ENCODE assay signal across 16 cellular contexts in the genomic region with DNA sequence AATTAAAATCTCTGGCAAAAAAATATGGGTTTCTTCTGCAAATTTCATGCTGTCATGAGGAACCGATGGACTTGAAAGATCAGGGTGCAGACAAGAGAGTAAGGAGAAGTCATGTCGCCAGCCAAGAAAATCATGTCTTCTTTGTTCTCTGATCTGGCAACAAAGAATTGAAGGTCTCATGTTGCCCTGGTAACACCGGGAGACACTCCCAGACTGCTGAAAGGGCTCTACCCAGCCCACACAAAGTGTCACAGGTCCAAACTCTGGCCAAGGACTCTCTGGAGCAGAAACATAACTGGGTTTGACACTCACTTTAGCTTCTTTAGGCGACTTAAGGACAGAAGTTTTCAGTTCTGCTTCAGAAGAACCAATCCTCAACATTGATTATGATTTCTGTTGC. TPM values are rescaled to one million over a fixed set of nuclear protein-coding genes. Genes with fewer than 3 reads are reported as not detected.
A peak's percentile ranks its signal among the peaks of the same experiment; 100 is the strongest.
DNase-seq lines count a peak whose midpoint lies in the region; ATAC-seq and TF ChIP-seq lines count a peak whose summit lies in the region.
"Had no signal": no experiment of that assay in that cellular context is flagged by ENCODE, and none has a peak within 500 bp of the region (broad histone marks: within the 10 kb centered on the region; RNA-seq: fewer than 3 reads in every experiment).

No MANE protein-coding gene starts in this region.

- no peaks in the 10 kb centered on the region for H3K4me1 ChIP-seq in GM23338 (ENCODE audit: insufficient read depth)
- H3K4me1 ChIP-seq in adrenal gland (replicated peaks in 1 of 2), result no peaks in the 10 kb centered on the region

- peaks cover 2% of the 10 kb centered on the region for H3K27me3 Mint-ChIP-seq in GM23338 (ENCODE audit: insufficient read depth, low read depth, poor library complexity)
- no peaks in the 10 kb centered on the region for H3K27me3 Mint-ChIP-seq in nephron (ENCODE audit: low read depth)
- H3K27me3 Mint-ChIP-seq: stimulated activated naive CD8-positive, alpha-beta T cell treated with anti-CD3 and anti-CD28 coated beads, Interleukin-15, Interleukin-2, amounts not matched to agents 100 ng/mL and 50 ng/mL, for 24 hours had no signal

- peaks cover 4% of the 10 kb centered on the region; the same call in 2 of the 3 replicates for H3K4me1 Mint-ChIP-seq in GM23338
- H3K4me1 Mint-ChIP-seq in nephron, result peaks cover 17% of the 10 kb centered on the region

- H3K36me3 Mint-ChIP-seq in GM23338 (ENCODE audit: low read depth), result no peaks in the 10 kb centered on the region
- H3K36me3 Mint-ChIP-seq in nephron (ENCODE audit: low read depth), result no peaks in the 10 kb centered on the region

- no peaks in the 10 kb centered on the region for H3K9me2 ChIP-seq in GM23338 (ENCODE audit: insufficient read depth)

- H3K27me3 ChIP-seq in GM23338 (ENCODE audit: insufficient read depth) (no peaks in the 10 kb centered on the region), adrenal gland (no peaks in the 10 kb centered on the region)

- H3K36me3 ChIP-seq in GM23338 (ENCODE audit: insufficient read depth), result no peaks in the 10 kb centered on the region
- no peaks in the 10 kb centered on the region for H3K36me3 ChIP-seq in adrenal gland (replicated peaks in 1 of 2)

- H3K4me3 ChIP-seq in GM23338 (no peak overlapping the region), adrenal gland (no peak overlapping the region)

- ATAC-seq in GM23338, result peak; percentile 65
- no peak for ATAC-seq in HG02759 (IDR thresholded peaks at IDR 0.05; ENCODE audit: unreplicated experiment)
- ATAC-seq: activated CD4-positive, CD25-positive, alpha-beta regulatory T cell treated with anti-CD3 and anti-CD28 coated beads, Interleukin-2, amount 50 U/mL, for 24 hours had no signal

- DNase-seq in DMS 273 (lab: John Stamatoyannopoulos, UW; ENCODE audit: unreplicated experiment), result peak; percentile 31
- DNase-seq in DMS 273 treated with DMSO at 0.1 percent for 48 hours (lab: John Stamatoyannopoulos, UW), result no peak
- DNase-seq in GM23338 (ENCODE audit: low spot score), result peak; percentile 32
- peak in 4 of 7 donors; percentile 13 to 30 (median 27) for DNase-seq in adrenal gland
- DNase-seq in putamen (ENCODE audit: low spot score), result no peak
- no peak for DNase-seq in NCI-H146 treated with DMSO at 0.1 percent for 48 hours (lab: John Stamatoyannopoulos, UW; ENCODE audit: unreplicated experiment)
- DNase-seq: central memory CD4-positive, alpha-beta T cell; kidney; NCI-H2107; OCI-M1 had no signal

- no peaks in the 10 kb centered on the region for H3K9me3 ChIP-seq in adrenal gland (replicated peaks in 1 of 3)

- H3K4me3 Mint-ChIP-seq in GM23338 (no peak overlapping the region), nephron (no peak overlapping the region)
- H3K4me3 Mint-ChIP-seq: stimulated activated naive CD8-positive, alpha-beta T cell treated with anti-CD3 and anti-CD28 coated beads, Interleukin-15, Interleukin-2, amounts not matched to agents 100 ng/mL and 50 ng/mL, for 24 hours had no signal

- H3K4me2 ChIP-seq in GM23338, result no peak overlapping the region

- no peak for TF ChIP-seq CTCF in GM23338 (conservative IDR thresholded peaks at IDR 0.05; ENCODE audit: low read depth in 2 of 2)
- TF ChIP-seq CTCF in adrenal gland (IDR thresholded peaks at IDR 0.05), result no peak
- no peak for TF ChIP-seq CTCF in nephron (IDR thresholded peaks at IDR 0.05; ENCODE audit: unreplicated experiment in 3 of 3)

- H3F3A ChIP-seq in GM23338 (replicated peaks; ENCODE audit: low read depth), result no peaks in the 10 kb centered on the region

- H3K27ac ChIP-seq in GM23338 (ENCODE audit: low read depth), result no peak overlapping the region
- no peak overlapping the region for H3K27ac ChIP-seq in adrenal gland
- H3K27ac ChIP-seq: 22Rv1 had no signal

- WGBS in adrenal gland, 4 donors, result 18 to 24% (median 23%) methylated on average over 4 of the region's 4 CpGs

- TF ChIP-seq POLR2A in adrenal gland (IDR thresholded peaks at IDR 0.05), result no peak

- no peak overlapping the region for H2AFZ ChIP-seq in GM23338

- intact Hi-C loops in adrenal gland (cut with DNase I), result loop anchor here in 1 of 2 donors (5.0 kb wide), 1 partner anchor 78 kb away; no protein-coding TSS in a partner anchor

- H4K20me1 ChIP-seq in GM23338 (replicated peaks; ENCODE audit: insufficient read depth), result no peaks in the 10 kb centered on the region

- no peak overlapping the region for H3K27ac Mint-ChIP-seq in GM23338
- H3K27ac Mint-ChIP-seq in nephron, result peak overlapping the region; percentile 36 to 54 (median 48)
- H3K27ac Mint-ChIP-seq: stimulated activated naive CD8-positive, alpha-beta T cell treated with anti-CD3 and anti-CD28 coated beads, Interleukin-15, Interleukin-2, amounts not matched to agents 100 ng/mL and 50 ng/mL, for 24 hours had no signal

- no peaks in the 10 kb centered on the region for H3K79me2 ChIP-seq in GM23338 (replicated peaks; ENCODE audit: insufficient read depth)

- H3K9me3 Mint-ChIP-seq in GM23338 (no peaks in the 10 kb centered on the region), nephron (no peaks in the 10 kb centered on the region)
- H3K9me3 Mint-ChIP-seq: stimulated activated naive CD8-positive, alpha-beta T cell treated with anti-CD3 and anti-CD28 coated beads, Interleukin-15, Interleukin-2, amounts not matched to agents 100 ng/mL and 50 ng/mL, for 24 hours had no signal

TF ChIP-seq in GM23338, 12 proteins besides CTCF, POLR2A, EP300 and RAD21:
- no peak for TF ChIP-seq ZNF331 (CRISPR knock-in tag; IDR thresholded peaks at IDR 0.05; ENCODE audit: low read depth)
- no peak for TF ChIP-seq POLR2AphosphoS5 (IDR thresholded peaks at IDR 0.05; ENCODE audit: low read depth)

RNA-seq across cellular contexts. Expression of a gene that starts 42.8 kb away (rescaled TPM):
- total RNA-seq in GM23338 (2014; rRNA removed; shearing (Covaris generic)), result 0.10 TPM in 1 of 2 replicates, not detected in the other
- polyA plus RNA-seq in GM23338 (2016; fragmentation: Nextera tagmentation; extraction: Ambion mirVana) (not detected in 2 replicates), adrenal gland (1 to 10 TPM; 1.6 to 3.6 (median 3.3) TPM)
- total RNA-seq in adrenal gland, result 1 to 10 TPM in 6 of 8 donors, under 1 TPM in 2; 0.18 to 3.1 (median 1.8) TPM
- total RNA-seq: endothelial cell of umbilical vein had no signal

Comparison
In these comparisons a context has a peak if more than half of its experiments do, and no peak if none do; other contexts are left out.
1. DNase-seq: peak in DMS 273 (single experiment), GM23338 (single experiment) and adrenal gland (4 of 7); none in DMS 273 treated with DMSO at 0.1 percent for 48 hours (single experiment), putamen (single experiment) and NCI-H146 treated with DMSO at 0.1 percent for 48 hours (single experiment).